Comparison of ENCODE assay signal across 28 cellular contexts in genomic region chr4:140105436-140105835, GRCh38.
"Had no signal": no experiment of that assay in that cellular context is flagged by ENCODE, and none has a peak within 500 bp of the region (broad histone marks: within the 10 kb centered on the region; RNA-seq: fewer than 3 reads in every experiment).

No MANE protein-coding gene starts in this region.

- H3K36me3 ChIP-seq: esophagus muscularis mucosa, gastroesophageal sphincter, heart right ventricle had no signal

- ATAC-seq: activated CD4-positive, alpha-beta T cell treated with anti-CD3 and anti-CD28 coated beads for 36 hours; activated T-cell treated with anti-CD3 and anti-CD28 coated beads, Interleukin-2, amount 50 U/mL, for 72 hours; effector memory CD8-positive, alpha-beta T cell; foreskin keratinocyte; gastroesophageal sphincter; heart right ventricle had no signal

- H3K9me3 Mint-ChIP-seq: activated CD4-positive, alpha-beta memory T cell treated with anti-CD3 and anti-CD28 coated beads, Interleukin-2, amount 10 ng/mL, durations not matched to agents 7 days and 5 days; activated CD4-positive, alpha-beta T cell treated with anti-CD3 and anti-CD28 coated beads, Interleukin-2, amount 10 ng/mL, durations not matched to agents 7 days and 5 days; activated T-cell treated with anti-CD3 and anti-CD28 coated beads, Interleukin-2, amount 50 U/mL, for 72 hours; effector memory CD8-positive, alpha-beta T cell had no signal

- DNase-seq: activated CD4-positive, alpha-beta memory T cell treated with anti-CD3 and anti-CD28 coated beads, Interleukin-2, amount 10 ng/mL, durations not matched to agents 7 days and 5 days; activated CD4-positive, alpha-beta T cell treated with anti-CD3 and anti-CD28 coated beads for 36 hours; activated CD4-positive, alpha-beta T cell treated with anti-CD3 and anti-CD28 coated beads, Interleukin-2, amount 10 ng/mL, durations not matched to agents 7 days and 5 days; activated CD4-positive, alpha-beta T cell treated with anti-CD3 and anti-CD28 coated beads, Interleukin-2, amount 50 U/mL, for 4 hours; activated CD4-positive, CD25-positive, alpha-beta regulatory T cell; activated CD4-positive, CD25-positive, alpha-beta regulatory T cell treated with anti-CD3 and anti-CD28 coated beads, Interleukin-2, amount 50 U/mL, for 72 hours; activated CD8-positive, alpha-beta memory T cell treated with anti-CD3 and anti-CD28 coated beads, Interleukin-2, amount 50 U/mL, for 48 hours; activated effector memory CD4-positive, alpha-beta T cell treated with Interleukin-2 at 50 U/mL for 16 hours; activated gamma-delta T cell treated with Interleukin-2 at 50 U/mL for 16 hours; activated naive CD4-positive, alpha-beta T cell treated with anti-CD3 and anti-CD28 coated beads, Interleukin-2, amount 50 U/mL, for 16 hours; activated naive CD4-positive, alpha-beta T cell treated with Interleukin-2 at 50 U/mL for 16 hours; activated T-cell treated with anti-CD3 and anti-CD28 coated beads for 4 hours; activated T-cell treated with anti-CD3 and anti-CD28 coated beads, Interleukin-2, amount 50 U/mL, for 24 hours; activated T-cell treated with anti-CD3 and anti-CD28 coated beads, Interleukin-2, amount 50 U/mL, for 72 hours; amniotic stem cell; anterior cingulate cortex; caudate nucleus; cortex of kidney; dermis blood vessel endothelial cell; effector CD4-positive, alpha-beta T cell; effector memory CD8-positive, alpha-beta T cell; erythroblast; foreskin keratinocyte; heart right ventricle; T-helper 2 cell had no signal

- H3K27me3 Mint-ChIP-seq: activated naive CD8-positive, alpha-beta T cell had no signal

- H3K4me3 ChIP-seq: esophagus muscularis mucosa, gastroesophageal sphincter, heart right ventricle had no signal

- H3K4me1 ChIP-seq: gastroesophageal sphincter had no signal

- H3K9me3 ChIP-seq: esophagus muscularis mucosa, gastroesophageal sphincter had no signal

- H3K27me3 ChIP-seq: esophagus muscularis mucosa, foreskin keratinocyte, gastroesophageal sphincter, heart right ventricle had no signal

- H3K27ac ChIP-seq: esophagus muscularis mucosa, foreskin keratinocyte, gastroesophageal sphincter, heart right ventricle had no signal

- H3K4me3 Mint-ChIP-seq: activated CD4-positive, alpha-beta memory T cell treated with anti-CD3 and anti-CD28 coated beads, Interleukin-2, amount 10 ng/mL, durations not matched to agents 7 days and 5 days; activated CD4-positive, alpha-beta T cell treated with anti-CD3 and anti-CD28 coated beads for 36 hours; activated CD4-positive, alpha-beta T cell treated with anti-CD3 and anti-CD28 coated beads, Interleukin-2, amount 10 ng/mL, durations not matched to agents 7 days and 5 days; activated T-cell treated with anti-CD3 and anti-CD28 coated beads, Interleukin-2, amount 50 U/mL, for 24 hours; effector memory CD8-positive, alpha-beta T cell had no signal

- H3K27ac Mint-ChIP-seq: activated CD4-positive, alpha-beta memory T cell treated with anti-CD3 and anti-CD28 coated beads, Interleukin-2, amount 10 ng/mL, durations not matched to agents 7 days and 5 days; activated CD4-positive, alpha-beta T cell treated with anti-CD3 and anti-CD28 coated beads for 36 hours; activated CD4-positive, alpha-beta T cell treated with anti-CD3 and anti-CD28 coated beads, Interleukin-2, amount 10 ng/mL, durations not matched to agents 7 days and 5 days; activated naive CD8-positive, alpha-beta T cell; activated T-cell treated with anti-CD3 and anti-CD28 coated beads, Interleukin-2, amount 50 U/mL, for 24 hours; activated T-cell treated with anti-CD3 and anti-CD28 coated beads, Interleukin-2, amount 50 U/mL, for 72 hours; effector memory CD8-positive, alpha-beta T cell had no signal
